In genomic region chr3:13492048-13492447, GRCh38 we compare ENCODE assay signal across 21 cellular contexts. TPM values are rescaled to one million over a fixed set of nuclear protein-coding genes. Genes with fewer than 3 reads are reported as not detected.
A peak's percentile ranks its signal among the peaks of the same experiment; 100 is the strongest.
DNase-seq lines count a peak whose midpoint lies in the region; ATAC-seq and TF ChIP-seq lines count a peak whose summit lies in the region.
"Had no signal": no experiment of that assay in that cellular context is flagged by ENCODE, and none has a peak within 500 bp of the region (broad histone marks: within the 10 kb centered on the region; RNA-seq: fewer than 3 reads in every experiment).

No MANE protein-coding gene starts in this region.

- H3K4me1 Mint-ChIP-seq in endodermal cell (peaks cover 2% of the 10 kb centered on the region), Caco-2 (ENCODE audit: low read depth, unreplicated experiment) (no peaks in the 10 kb centered on the region)
- H3K4me1 Mint-ChIP-seq in activated T-helper 17 cell treated with anti-CD3 and anti-CD28 coated beads, Interleukin-2, amount 50 U/mL, for 72 hours: no peaks in the 10 kb centered on the region

- H3K9ac ChIP-seq in endodermal cell (ENCODE audit: extremely low read depth, low read length, poor library complexity, severe bottlenecking): no peak overlapping the region
- H3K9ac ChIP-seq: GM23248 had no signal

- intact Hi-C loops in cardiac septum (cut with DNase I): no loop called here
- intact Hi-C loops in sciatic nerve (cut with DNase I): no loop called here
- intact Hi-C loops in Caco-2 (cut with micrococcal nuclease; ENCODE audit: unreplicated experiment): no loop called here

- H3K36me3 ChIP-seq in right atrium auricular region: peaks cover 5% of the 10 kb centered on the region
- H3K36me3 ChIP-seq in endodermal cell (ENCODE audit: control insufficient read depth, insufficient read depth, low read length): peaks cover 6% of the 10 kb centered on the region
- no peaks in the 10 kb centered on the region for H3K36me3 ChIP-seq in Caco-2 (ENCODE audit: control insufficient read depth, insufficient read depth, low read length)
- H3K36me3 ChIP-seq: BE2C had no signal

- in situ Hi-C loops in GM13977 (cut with MboI; ENCODE audit: low pct_unique_long_range_greater_than_20kb, low sequenced_read_pairs, unreplicated experiment): no loop called here

- H3K9me3 ChIP-seq in right atrium auricular region: peaks cover 0 to 10% of the 10 kb centered on the region in 2 donors
- no peaks in the 10 kb centered on the region for H3K9me3 ChIP-seq in endodermal cell (ENCODE audit: control insufficient read depth, low read length)
- 0 out of 2 replicates have a peak, but pooled peaks cover 3% of the 10 kb centered on the region for H3K9me3 ChIP-seq in Caco-2
- H3K9me3 ChIP-seq: BE2C, Peyer's patch had no signal

- H3K27ac ChIP-seq in right atrium auricular region (no peak overlapping the region), endodermal cell (ENCODE audit: low read depth, low read length) (no peak overlapping the region)
- H3K27ac ChIP-seq: GM23248, Peyer's patch had no signal

- no TSS peak for BruUV-seq in Caco-2 (replicated peaks; lab: Mats Ljungman, UMichigan)

- H3K4me3 Mint-ChIP-seq in endodermal cell (no peak overlapping the region), Caco-2 (ENCODE audit: unreplicated experiment) (no peak overlapping the region)
- no peak overlapping the region for H3K4me3 Mint-ChIP-seq in activated T-helper 17 cell treated with anti-CD3 and anti-CD28 coated beads, Interleukin-2, amount 50 U/mL, for 72 hours
- H3K4me3 Mint-ChIP-seq: CD4-positive, alpha-beta memory T cell had no signal

- H3K27ac Mint-ChIP-seq in endodermal cell: no peak overlapping the region
- H3K27ac Mint-ChIP-seq in Caco-2 (ENCODE audit: unreplicated experiment): no peak overlapping the region
- no peak overlapping the region for H3K27ac Mint-ChIP-seq in activated T-helper 17 cell treated with anti-CD3 and anti-CD28 coated beads, Interleukin-2, amount 50 U/mL, for 72 hours
- H3K27ac Mint-ChIP-seq: CD4-positive, alpha-beta memory T cell had no signal

- H3K27me3 ChIP-seq in right atrium auricular region: no peaks in the 10 kb centered on the region
- no peaks in the 10 kb centered on the region for H3K27me3 ChIP-seq in endodermal cell (ENCODE audit: control insufficient read depth, insufficient read depth, low read length, poor library complexity, severe bottlenecking)
- H3K27me3 ChIP-seq in Caco-2 (replicated peaks; ENCODE audit: control insufficient read depth, insufficient read depth, low read length): no peaks in the 10 kb centered on the region
- H3K27me3 ChIP-seq: BE2C, Peyer's patch had no signal

- no peak overlapping the region for H3K4me3 ChIP-seq in right atrium auricular region
- no peak overlapping the region for H3K4me3 ChIP-seq in endodermal cell (ENCODE audit: low read length)
- no peak overlapping the region for H3K4me3 ChIP-seq in Caco-2 (ENCODE audit: low read depth, low read length)
- H3K4me3 ChIP-seq: GM23248, Peyer's patch had no signal

- no peak for ATAC-seq in sciatic nerve
- ATAC-seq in activated T-helper 17 cell treated with anti-CD3 and anti-CD28 coated beads, Interleukin-2, amount 50 U/mL, for 72 hours (replicated peaks): no peak

- WGBS in endodermal cell (ENCODE audit: insufficient coverage in 1 of 2, insufficient read length in 1 of 2), 2 experiments: 90 to 93% methylated on average over 5 to 6 of the region's 6 CpGs

- CTCF ChIA-PET in Caco-2 (lab: Charles Lee): no interaction called here

- POLR2A ChIA-PET in Caco-2 (lab: Charles Lee): no interaction called here

- DNase-seq in cardiac septum (ENCODE audit: low spot score) (peak; percentile 66), right atrium auricular region (ENCODE audit: low spot score) (no peak), endodermal cell (peak; percentile 46), sciatic nerve (ENCODE audit: low spot score) (peak; percentile 38), Caco-2 (no peak), GM13977 (ENCODE audit: low spot score) (no peak), anterior cingulate cortex (lab: John Stamatoyannopoulos, UW) (no peak)
- DNase-seq: BE2C; CD4-positive, alpha-beta memory T cell; DMS53; EL; GM23248; HCEC 1CT; NCI-H1105 treated with DMSO at 0.1 percent for 48 hours; NCI-H1694; NCI-H2081 treated with DMSO at 0.1 percent for 48 hours; NCI-H446 treated with DMSO at 0.1 percent for 48 hours; NCI-H69; SHP77 treated with DMSO at 0.1 percent for 48 hours had no signal

- H3K36me3 Mint-ChIP-seq in endodermal cell (ENCODE audit: low read depth) (peaks cover 12% of the 10 kb centered on the region), Caco-2 (ENCODE audit: insufficient read depth, unreplicated experiment) (no peaks in the 10 kb centered on the region)
- no peaks in the 10 kb centered on the region for H3K36me3 Mint-ChIP-seq in activated T-helper 17 cell treated with anti-CD3 and anti-CD28 coated beads, Interleukin-2, amount 50 U/mL, for 72 hours (ENCODE audit: low read depth)

- TF ChIP-seq CTCF in right atrium auricular region (IDR thresholded peaks at IDR 0.05): no peak
- no peak for TF ChIP-seq CTCF in endodermal cell (conservative IDR thresholded peaks at IDR 0.05)
- no peak for TF ChIP-seq CTCF in Caco-2 (IDR thresholded peaks at IDR 0.05; ENCODE audit: insufficient read depth in 1 of 2, low read depth in 1 of 2, low read length in 1 of 2, severe bottlenecking in 1 of 2, unreplicated experiment in 1 of 2)
- TF ChIP-seq CTCF in GM13977 (IDR thresholded peaks at IDR 0.05; ENCODE audit: extremely low read depth, insufficient read depth, missing control alignments): no peak

- H3K27me3 Mint-ChIP-seq in endodermal cell (ENCODE audit: insufficient read depth) (no peaks in the 10 kb centered on the region), Caco-2 (ENCODE audit: insufficient read depth, unreplicated experiment) (no peaks in the 10 kb centered on the region)
- H3K27me3 Mint-ChIP-seq in activated T-helper 17 cell treated with anti-CD3 and anti-CD28 coated beads, Interleukin-2, amount 50 U/mL, for 72 hours: no peaks in the 10 kb centered on the region
- H3K27me3 Mint-ChIP-seq: CD4-positive, alpha-beta memory T cell had no signal

- H3K9me3 Mint-ChIP-seq in endodermal cell: peaks cover 4% of the 10 kb centered on the region
- H3K9me3 Mint-ChIP-seq in Caco-2 (ENCODE audit: unreplicated experiment): no peaks in the 10 kb centered on the region
- no peaks in the 10 kb centered on the region for H3K9me3 Mint-ChIP-seq in activated T-helper 17 cell treated with anti-CD3 and anti-CD28 coated beads, Interleukin-2, amount 50 U/mL, for 72 hours
- H3K9me3 Mint-ChIP-seq: CD4-positive, alpha-beta memory T cell had no signal

- H3K4me1 ChIP-seq in right atrium auricular region (peaks cover 0 to 14% of the 10 kb centered on the region in 2 donors), endodermal cell (ENCODE audit: control insufficient read depth, insufficient read depth, low read length) (no peaks in the 10 kb centered on the region), Caco-2 (no peaks in the 10 kb centered on the region)
- H3K4me1 ChIP-seq: BE2C, Peyer's patch had no signal

RNA-seq across cellular contexts. Expression of gene HDAC11, which starts 11.9 kb away (rescaled TPM):
- 30.7 TPM for total RNA-seq in cardiac septum
- total RNA-seq in right atrium auricular region: 10 to 100 TPM; 30.6 to 30.7 TPM
- 10 to 100 TPM; 17.0 to 17.1 TPM for total RNA-seq in endodermal cell
- polyA plus RNA-seq in endodermal cell (2013, experiment 1 of 2): 14.4 TPM
- 16.7 TPM for polyA plus RNA-seq in endodermal cell (2013, experiment 2 of 2)
- 38.8 TPM for total RNA-seq in sciatic nerve
- total RNA-seq in Caco-2 (2022): 10.5 and 10.9 TPM in 2 replicates
- total RNA-seq in activated T-helper 17 cell treated with anti-CD3 and anti-CD28 coated beads, Interleukin-2, amount 50 U/mL, for 72 hours: 1 to 10 TPM; 3.6 to 5.4 TPM

RNA-seq across cellular contexts. Expression of gene FBLN2, which starts 56.9 kb away (rescaled TPM):
- 64.6 TPM for total RNA-seq in cardiac septum
- 100 to 1,000 TPM; 122 to 185 TPM for total RNA-seq in right atrium auricular region
- 100 to 1,000 TPM in 1 of 2 donors, 10 to 100 TPM in 1; 86.1 to 136 TPM for total RNA-seq in endodermal cell
- polyA plus RNA-seq in endodermal cell (2013, experiment 1 of 2): 68.2 TPM
- polyA plus RNA-seq in endodermal cell (2013, experiment 2 of 2): 78.4 TPM
- total RNA-seq in sciatic nerve: 236 TPM
- total RNA-seq in Caco-2 (2022): 36.7 and 48.8 TPM in 2 replicates
- under 1 TPM in 1 of 2 donors, not detected in 1; 0.19 TPM for total RNA-seq in activated T-helper 17 cell treated with anti-CD3 and anti-CD28 coated beads, Interleukin-2, amount 50 U/mL, for 72 hours
- total RNA-seq: CD4-positive, alpha-beta memory T cell had no signal
- polyA plus RNA-seq: CD4-positive, alpha-beta memory T cell had no signal

Comparison
In these comparisons a context has a peak if more than half of its experiments do, and no peak if none do; other contexts are left out.
1. DNase-seq: peak in cardiac septum (single experiment), endodermal cell (single experiment) and sciatic nerve (single experiment); none in right atrium auricular region (single experiment), Caco-2 (0 of 2), GM13977 (single experiment) and anterior cingulate cortex (0 of 58).
2. RNA of gene FBLN2, which starts 56.9 kb away (total RNA-seq): 236 TPM in sciatic nerve (single experiment), 122 to 185 TPM in right atrium auricular region, 86.1 to 136 TPM in endodermal cell, 64.6 TPM in cardiac septum (single experiment) and 36.7 to 48.8 TPM in Caco-2; 0.19 TPM in activated T-helper 17 cell treated with anti-CD3 and anti-CD28 coated beads, Interleukin-2, amount 50 U/mL, for 72 hours; every median in the first group is over 10 times any median in the second.